Comparison of ENCODE assay signal across 13 cellular contexts in genomic region chr2:203948733-203949132, GRCh38. TPM values are rescaled to one million over a fixed set of nuclear protein-coding genes. Genes with fewer than 3 reads are reported as not detected.
DNase-seq lines count a peak whose midpoint lies in the region; ATAC-seq and TF ChIP-seq lines count a peak whose summit lies in the region.
"Had no signal": no experiment of that assay in that cellular context is flagged by ENCODE, and none has a peak within 500 bp of the region (broad histone marks: within the 10 kb centered on the region; RNA-seq: fewer than 3 reads in every experiment).

No MANE protein-coding gene starts in this region.

- peak; percentile 63 for ATAC-seq in GM18907 (IDR thresholded peaks at IDR 0.05; ENCODE audit: unreplicated experiment)
- ATAC-seq in HG03060 (IDR thresholded peaks at IDR 0.05; ENCODE audit: low read depth, unreplicated experiment), result peak; percentile 45
- ATAC-seq in activated naive CD4-positive, alpha-beta T cell treated with anti-CD3 and anti-CD28 coated beads, Interleukin-2, amount 50 U/mL, for 72 hours, result peak; percentile 14 to 23
- ATAC-seq in GM21737 (IDR thresholded peaks at IDR 0.05; ENCODE audit: unreplicated experiment), result no peak
- ATAC-seq: pancreas, SK-N-SH treated with all-trans-retinoic acid at 6 μM for 48 hours had no signal

- H3K36me3 ChIP-seq in tibial nerve (no peaks in the 10 kb centered on the region), MG63 (no peaks in the 10 kb centered on the region)
- H3K36me3 ChIP-seq: pancreas had no signal

- peaks cover 0 to 10% of the 10 kb centered on the region in 2 donors for H3K9me3 Mint-ChIP-seq in activated naive CD4-positive, alpha-beta T cell treated with anti-CD3 and anti-CD28 coated beads, Interleukin-2, amount 50 U/mL, for 72 hours

- H3K4me1 ChIP-seq in tibial nerve, result no peaks in the 10 kb centered on the region
- H3K4me1 ChIP-seq: pancreas had no signal

- WGBS in tibial nerve, 2 donors, result 86 to 92% methylated on average over 1 of the region's 1 CpG

- peaks cover 19 to 69% of the 10 kb centered on the region in 2 donors for H3K36me3 Mint-ChIP-seq in activated naive CD4-positive, alpha-beta T cell treated with anti-CD3 and anti-CD28 coated beads, Interleukin-2, amount 50 U/mL, for 72 hours

- H3K9me3 ChIP-seq in tibial nerve (no peaks in the 10 kb centered on the region), MG63 (no peaks in the 10 kb centered on the region)
- H3K9me3 ChIP-seq: pancreas had no signal

- peak overlapping the region; percentile 59 to 79 for H3K27ac Mint-ChIP-seq in activated naive CD4-positive, alpha-beta T cell treated with anti-CD3 and anti-CD28 coated beads, Interleukin-2, amount 50 U/mL, for 72 hours

- no peak for TF ChIP-seq CTCF in GM12865 (IDR thresholded peaks at IDR 0.05; ENCODE audit: insufficient read depth, low read depth, low read length, missing control alignments)
- TF ChIP-seq CTCF in tibial nerve (IDR thresholded peaks at IDR 0.05), result no peak

- DNase-seq in GM12865 (ENCODE audit: low read depth) (peak; percentile 24), tibial nerve (ENCODE audit: low spot score in 2 of 2) (no peak), MG63 (no peak), NCI-H1417 (lab: John Stamatoyannopoulos, UW) (no peak)
- no peak for DNase-seq in activated naive CD4-positive, alpha-beta T cell treated with anti-CD3 and anti-CD28 coated beads, Interleukin-2, amount 50 U/mL, for 72 hours (ENCODE audit: low spot score in 2 of 2)
- DNase-seq: GOT3, NCI-H1105, pancreas had no signal

- TF ChIP-seq EP300 in tibial nerve (IDR thresholded peaks at IDR 0.05), result no peak

- no peak overlapping the region for H3K27ac ChIP-seq in tibial nerve
- H3K27ac ChIP-seq: pancreas had no signal

- H3K4me3 ChIP-seq in GM12865 (ENCODE audit: low read depth, low read length) (no peak overlapping the region), tibial nerve (no peak overlapping the region), MG63 (no peak overlapping the region)
- H3K4me3 ChIP-seq: lung, pancreas had no signal

- TF ChIP-seq POLR2A in tibial nerve (IDR thresholded peaks at IDR 0.05), result no peak

- no peaks in the 10 kb centered on the region for H3K27me3 ChIP-seq in tibial nerve
- no peaks in the 10 kb centered on the region; the same call in 1 of the 2 replicates for H3K27me3 ChIP-seq in MG63
- H3K27me3 ChIP-seq: pancreas had no signal

RNA-seq across cellular contexts. Expression of gene ICOS, which starts 12.2 kb away (rescaled TPM):
- 100 to 1,000 TPM in 1 of 2 donors, 10 to 100 TPM in 1; 54.4 to 117 TPM for total RNA-seq in activated naive CD4-positive, alpha-beta T cell treated with anti-CD3 and anti-CD28 coated beads, Interleukin-2, amount 50 U/mL, for 72 hours
- total RNA-seq in tibial nerve, result under 1 TPM in 1 of 4 donors, not detected in 3; 0.30 TPM
- not detected in 2 replicates for total RNA-seq in MG63 (2014; rRNA removed; shearing (Covaris generic); ENCODE audit: low replicate concordance)

Comparison
In these comparisons a context has a peak if more than half of its experiments do, and no peak if none do; other contexts are left out.
1. RNA of gene ICOS, which starts 12.2 kb away (total RNA-seq): 54.4 to 117 TPM in activated naive CD4-positive, alpha-beta T cell treated with anti-CD3 and anti-CD28 coated beads, Interleukin-2, amount 50 U/mL, for 72 hours; 0.30 TPM in tibial nerve and not detected in MG63; every median in the first group is over 10 times any median in the second.